ENCODE assay signal across 10 cellular contexts in the genomic region with DNA sequence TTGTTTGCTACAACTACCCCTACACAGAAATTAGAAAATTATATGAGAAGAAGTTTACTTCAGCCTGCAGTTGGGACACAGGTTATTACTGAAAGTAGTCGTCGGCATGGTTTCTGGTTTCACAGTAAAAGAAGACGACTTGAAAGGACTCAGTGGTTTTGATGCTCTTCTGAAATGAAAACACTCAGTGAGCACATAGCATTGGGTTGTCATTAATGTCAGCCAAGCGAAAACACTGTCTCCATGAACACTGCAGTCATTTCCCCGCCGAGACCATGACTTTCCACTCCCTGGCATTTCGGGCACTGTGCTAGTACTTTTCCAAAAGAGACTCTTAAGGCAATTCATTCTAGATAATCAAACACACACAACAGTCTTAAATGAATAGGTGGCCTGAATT.
DNase-seq lines count a peak whose midpoint lies in the region; ATAC-seq and TF ChIP-seq lines count a peak whose summit lies in the region.
"Had no signal": no experiment of that assay in that cellular context is flagged by ENCODE, and none has a peak within 500 bp of the region (broad histone marks: within the 10 kb centered on the region; RNA-seq: fewer than 3 reads in every experiment).

No MANE protein-coding gene starts in this region.

- H3K79me2 ChIP-seq in GM23338 (replicated peaks; ENCODE audit: insufficient read depth): no peaks in the 10 kb centered on the region

- H3K27me3 Mint-ChIP-seq in natural killer cell treated with Interleukin-12 subunit alpha and Interleukin-12 subunit beta and Interleukin-15 and Interleukin-18, amount 100 ng/mL, for 72 hours: no peaks in the 10 kb centered on the region
- H3K27me3 Mint-ChIP-seq in GM23338 (ENCODE audit: insufficient read depth, low read depth, poor library complexity): no peaks in the 10 kb centered on the region

- DNase-seq in GM13976 (ENCODE audit: low spot score) (peak; percentile 74), GM23338 (ENCODE audit: low spot score) (no peak), NCI-H524 treated with DMSO at 0.1 percent for 48 hours (lab: John Stamatoyannopoulos, UW) (no peak), NCI-H1092 (lab: John Stamatoyannopoulos, UW) (no peak), right lobe of liver (no peak)
- DNase-seq in activated CD4-positive, alpha-beta T cell treated with anti-CD3 and anti-CD28 coated beads for 4 hours: peak; percentile 32 to 47
- peak; percentile 72 for DNase-seq in natural killer cell treated with Interleukin-12 subunit alpha and Interleukin-12 subunit beta and Interleukin-15 and Interleukin-18, amount 100 ng/mL, for 72 hours (ENCODE audit: low spot score)
- DNase-seq: COR-L47, cortex of kidney had no signal

- no peak overlapping the region for H3K4me2 ChIP-seq in GM23338

- H3K36me3 ChIP-seq in GM23338 (ENCODE audit: insufficient read depth) (no peaks in the 10 kb centered on the region), right lobe of liver (no peaks in the 10 kb centered on the region)

- H3K4me1 Mint-ChIP-seq in natural killer cell treated with Interleukin-12 subunit alpha and Interleukin-12 subunit beta and Interleukin-15 and Interleukin-18, amount 100 ng/mL, for 72 hours (ENCODE audit: low read depth in 2 of 2): peaks cover 81 to 96% of the 10 kb centered on the region in 2 donors
- H3K4me1 Mint-ChIP-seq in GM23338: peaks cover 40% of the 10 kb centered on the region

- H3K9me3 ChIP-seq in right lobe of liver: no peaks in the 10 kb centered on the region

- no peaks in the 10 kb centered on the region for H3F3A ChIP-seq in GM23338 (replicated peaks; ENCODE audit: low read depth)

- H3K4me3 ChIP-seq in GM23338: no peak overlapping the region
- no peak overlapping the region for H3K4me3 ChIP-seq in right lobe of liver

- no peaks in the 10 kb centered on the region; the same call in 1 of the 2 replicates for H4K20me1 ChIP-seq in GM23338 (replicated peaks; ENCODE audit: insufficient read depth)

- intact Hi-C loops in right lobe of liver (cut with DNase I): no loop called here

- no peak for TF ChIP-seq CTCF in GM13976 (IDR thresholded peaks at IDR 0.05; ENCODE audit: borderline replicate concordance, control extremely low read depth, extremely low read depth, insufficient read depth, missing control alignments)
- no peak for TF ChIP-seq CTCF in GM23338 (conservative IDR thresholded peaks at IDR 0.05; ENCODE audit: low read depth in 2 of 2)
- TF ChIP-seq CTCF in right lobe of liver (IDR thresholded peaks at IDR 0.05): no peak

- H3K27ac ChIP-seq in GM23338 (ENCODE audit: low read depth) (no peak overlapping the region), right lobe of liver (no peak overlapping the region)

- H3K36me3 Mint-ChIP-seq in natural killer cell treated with Interleukin-12 subunit alpha and Interleukin-12 subunit beta and Interleukin-15 and Interleukin-18, amount 100 ng/mL, for 72 hours: peaks cover 28% of the 10 kb centered on the region
- H3K36me3 Mint-ChIP-seq in GM23338 (ENCODE audit: low read depth): no peaks in the 10 kb centered on the region

- no peaks in the 10 kb centered on the region for H3K9me3 Mint-ChIP-seq in natural killer cell treated with Interleukin-12 subunit alpha and Interleukin-12 subunit beta and Interleukin-15 and Interleukin-18, amount 100 ng/mL, for 72 hours
- no peaks in the 10 kb centered on the region for H3K9me3 Mint-ChIP-seq in GM23338

- H3K27me3 ChIP-seq in GM23338 (ENCODE audit: insufficient read depth): no peaks in the 10 kb centered on the region
- H3K27me3 ChIP-seq in right lobe of liver: no peaks in the 10 kb centered on the region

- WGBS in right lobe of liver (ENCODE audit: insufficient coverage, low coverage, low lambda C conversion rate, missing lambda C conversion rate): 77% methylated on average over 7 of the region's 7 CpGs

- peak overlapping the region; percentile 88 for H3K4me3 Mint-ChIP-seq in natural killer cell treated with Interleukin-12 subunit alpha and Interleukin-12 subunit beta and Interleukin-15 and Interleukin-18, amount 100 ng/mL, for 72 hours
- no peak overlapping the region for H3K4me3 Mint-ChIP-seq in GM23338

- H2AFZ ChIP-seq in GM23338: no peak overlapping the region

- peaks cover 43% of the 10 kb centered on the region for H3K4me1 ChIP-seq in GM23338 (ENCODE audit: insufficient read depth)
- no peaks in the 10 kb centered on the region for H3K4me1 ChIP-seq in right lobe of liver

- H3K27ac Mint-ChIP-seq in natural killer cell treated with Interleukin-12 subunit alpha and Interleukin-12 subunit beta and Interleukin-15 and Interleukin-18, amount 100 ng/mL, for 72 hours: peak overlapping the region; percentile 93 to 97
- H3K27ac Mint-ChIP-seq in GM23338: no peak overlapping the region

- in situ Hi-C loops in GM13976 (cut with MboI; ENCODE audit: low sequenced_read_pairs, unreplicated experiment): no loop called here

- TF ChIP-seq POLR2A in right lobe of liver (IDR thresholded peaks at IDR 0.05): no peak

- H3K9me2 ChIP-seq in GM23338 (ENCODE audit: insufficient read depth): no peaks in the 10 kb centered on the region

- ATAC-seq in HG02610 (IDR thresholded peaks at IDR 0.05; ENCODE audit: unreplicated experiment): peak; percentile 71
- peak; percentile 75 for ATAC-seq in natural killer cell treated with Interleukin-12 subunit alpha and Interleukin-12 subunit beta and Interleukin-15 and Interleukin-18, amount 100 ng/mL, for 72 hours
- ATAC-seq in GM23338: no peak
- ATAC-seq in right lobe of liver: no peak

TF ChIP-seq in GM23338, 12 proteins besides CTCF, POLR2A, EP300 and RAD21 (continues in another document):
- TF ChIP-seq, protein P1, sequence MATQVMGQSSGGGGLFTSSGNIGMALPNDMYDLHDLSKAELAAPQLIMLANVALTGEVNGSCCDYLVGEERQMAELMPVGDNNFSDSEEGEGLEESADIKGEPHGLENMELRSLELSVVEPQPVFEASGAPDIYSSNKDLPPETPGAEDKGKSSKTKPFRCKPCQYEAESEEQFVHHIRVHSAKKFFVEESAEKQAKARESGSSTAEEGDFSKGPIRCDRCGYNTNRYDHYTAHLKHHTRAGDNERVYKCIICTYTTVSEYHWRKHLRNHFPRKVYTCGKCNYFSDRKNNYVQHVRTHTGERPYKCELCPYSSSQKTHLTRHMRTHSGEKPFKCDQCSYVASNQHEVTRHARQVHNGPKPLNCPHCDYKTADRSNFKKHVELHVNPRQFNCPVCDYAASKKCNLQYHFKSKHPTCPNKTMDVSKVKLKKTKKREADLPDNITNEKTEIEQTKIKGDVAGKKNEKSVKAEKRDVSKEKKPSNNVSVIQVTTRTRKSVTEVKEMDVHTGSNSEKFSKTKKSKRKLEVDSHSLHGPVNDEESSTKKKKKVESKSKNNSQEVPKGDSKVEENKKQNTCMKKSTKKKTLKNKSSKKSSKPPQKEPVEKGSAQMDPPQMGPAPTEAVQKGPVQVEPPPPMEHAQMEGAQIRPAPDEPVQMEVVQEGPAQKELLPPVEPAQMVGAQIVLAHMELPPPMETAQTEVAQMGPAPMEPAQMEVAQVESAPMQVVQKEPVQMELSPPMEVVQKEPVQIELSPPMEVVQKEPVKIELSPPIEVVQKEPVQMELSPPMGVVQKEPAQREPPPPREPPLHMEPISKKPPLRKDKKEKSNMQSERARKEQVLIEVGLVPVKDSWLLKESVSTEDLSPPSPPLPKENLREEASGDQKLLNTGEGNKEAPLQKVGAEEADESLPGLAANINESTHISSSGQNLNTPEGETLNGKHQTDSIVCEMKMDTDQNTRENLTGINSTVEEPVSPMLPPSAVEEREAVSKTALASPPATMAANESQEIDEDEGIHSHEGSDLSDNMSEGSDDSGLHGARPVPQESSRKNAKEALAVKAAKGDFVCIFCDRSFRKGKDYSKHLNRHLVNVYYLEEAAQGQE (IDR thresholded peaks at IDR 0.05; ENCODE audit: unreplicated experiment): no peak
- TF ChIP-seq, protein P2, sequence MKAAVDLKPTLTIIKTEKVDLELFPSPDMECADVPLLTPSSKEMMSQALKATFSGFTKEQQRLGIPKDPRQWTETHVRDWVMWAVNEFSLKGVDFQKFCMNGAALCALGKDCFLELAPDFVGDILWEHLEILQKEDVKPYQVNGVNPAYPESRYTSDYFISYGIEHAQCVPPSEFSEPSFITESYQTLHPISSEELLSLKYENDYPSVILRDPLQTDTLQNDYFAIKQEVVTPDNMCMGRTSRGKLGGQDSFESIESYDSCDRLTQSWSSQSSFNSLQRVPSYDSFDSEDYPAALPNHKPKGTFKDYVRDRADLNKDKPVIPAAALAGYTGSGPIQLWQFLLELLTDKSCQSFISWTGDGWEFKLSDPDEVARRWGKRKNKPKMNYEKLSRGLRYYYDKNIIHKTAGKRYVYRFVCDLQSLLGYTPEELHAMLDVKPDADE (IDR thresholded peaks at IDR 0.05): no peak
- TF ChIP-seq ZNF331 (CRISPR knock-in tag; IDR thresholded peaks at IDR 0.05; ENCODE audit: low read depth) (no peak), STAT1 (IDR thresholded peaks at IDR 0.05; ENCODE audit: unreplicated experiment) (no peak), CREB1 (CRISPR knock-in tag; IDR thresholded peaks at IDR 0.05; ENCODE audit: low read depth) (no peak), POLR2AphosphoS5 (IDR thresholded peaks at IDR 0.05; ENCODE audit: low read depth) (no peak)

Comparison
In these comparisons a context has a peak if more than half of its experiments do, and no peak if none do; other contexts are left out.
1. DNase-seq: peak in GM13976 (single experiment), activated CD4-positive, alpha-beta T cell treated with anti-CD3 and anti-CD28 coated beads for 4 hours (2 of 2) and natural killer cell treated with Interleukin-12 subunit alpha and Interleukin-12 subunit beta and Interleukin-15 and Interleukin-18, amount 100 ng/mL, for 72 hours (single experiment); none in GM23338 (single experiment), NCI-H524 treated with DMSO at 0.1 percent for 48 hours (single experiment), NCI-H1092 (single experiment) and right lobe of liver (0 of 3).
2. ATAC-seq: peak in HG02610 (single experiment) and natural killer cell treated with Interleukin-12 subunit alpha and Interleukin-12 subunit beta and Interleukin-15 and Interleukin-18, amount 100 ng/mL, for 72 hours (2 of 2); none in GM23338 (single experiment) and right lobe of liver (0 of 4).